2 cellular contexts compared by ENCODE assay signal in genomic region chr6:150142304-150142656, GRCh38.
TF ChIP-seq lines count a peak whose summit lies in the region.

No MANE protein-coding gene starts in this region.

TF ChIP-seq in IMR-90, 13 proteins besides CTCF, POLR2A, EP300 and RAD21:
- no peak for TF ChIP-seq RCOR1 (IDR thresholded peaks at IDR 0.05; ENCODE audit: insufficient replicate concordance, low read length)
- TF ChIP-seq MAZ (IDR thresholded peaks at IDR 0.05; ENCODE audit: borderline replicate concordance, low read depth, low read length), result no peak
- TF ChIP-seq CHD1 (IDR thresholded peaks at IDR 0.05; ENCODE audit: low read depth, low read length), result no peak
- no peak for TF ChIP-seq MAFK (IDR thresholded peaks at IDR 0.05; ENCODE audit: low read depth, low read length)
- no peak for TF ChIP-seq NFE2L2 (IDR thresholded peaks at IDR 0.05; ENCODE audit: low read depth, low read length)
- no peak for TF ChIP-seq FOS (IDR thresholded peaks at IDR 0.05; ENCODE audit: low read depth, low read length)
- TF ChIP-seq RFX5 (IDR thresholded peaks at IDR 0.05; ENCODE audit: low read depth, low read length), result no peak
- TF ChIP-seq USF2 (IDR thresholded peaks at IDR 0.05; ENCODE audit: low read depth, low read length), result no peak
- no peak for TF ChIP-seq MXI1 (IDR thresholded peaks at IDR 0.05; ENCODE audit: borderline replicate concordance, low read depth, low read length)
- no peak for TF ChIP-seq ELK1 (IDR thresholded peaks at IDR 0.05; ENCODE audit: borderline replicate concordance, low read depth, low read length)
- TF ChIP-seq SMC3 (IDR thresholded peaks at IDR 0.05; ENCODE audit: low read depth, low read length), result no peak

TF ChIP-seq in HepG2, 621 proteins besides CTCF, POLR2A, EP300 and RAD21:
- no peak for TF ChIP-seq LCORL (IDR thresholded peaks at IDR 0.05)
- TF ChIP-seq LCORL (CRISPR knock-in tag; IDR thresholded peaks at IDR 0.05), result no peak
- TF ChIP-seq IKZF4 (CRISPR knock-in tag; IDR thresholded peaks at IDR 0.05; ENCODE audit: borderline replicate concordance, low read depth, not compliant biosample characterization), result no peak
- TF ChIP-seq SNAPC2 (CRISPR knock-in tag; IDR thresholded peaks at IDR 0.05), result no peak
- TF ChIP-seq TFE3 (CRISPR knock-in tag; IDR thresholded peaks at IDR 0.05), result no peak
- TF ChIP-seq ZNF776 (CRISPR knock-in tag; IDR thresholded peaks at IDR 0.05), result no peak
- no peak for TF ChIP-seq SNAPC4 (CRISPR knock-in tag; IDR thresholded peaks at IDR 0.05)
- no peak for TF ChIP-seq RFX1 (IDR thresholded peaks at IDR 0.05)
- no peak for TF ChIP-seq MLLT10 (CRISPR knock-in tag; IDR thresholded peaks at IDR 0.05)
- TF ChIP-seq PRPF4 (IDR thresholded peaks at IDR 0.05; ENCODE audit: low read depth, low read length, poor library complexity, severe bottlenecking), result no peak
- no peak for TF ChIP-seq FOXP4 (CRISPR knock-in tag; IDR thresholded peaks at IDR 0.05)
- no peak for TF ChIP-seq ZNF687 (CRISPR knock-in tag; IDR thresholded peaks at IDR 0.05)
- TF ChIP-seq ZNF24 (IDR thresholded peaks at IDR 0.05), result no peak
- TF ChIP-seq SSRP1 (CRISPR knock-in tag; IDR thresholded peaks at IDR 0.05), result no peak
- no peak for TF ChIP-seq NR1H2 (CRISPR knock-in tag; IDR thresholded peaks at IDR 0.05; ENCODE audit: borderline replicate concordance, low read depth)
- no peak for TF ChIP-seq CSRNP2 (CRISPR knock-in tag; conservative IDR thresholded peaks at IDR 0.05; ENCODE audit: low read depth)
- TF ChIP-seq ATF1 (CRISPR knock-in tag; IDR thresholded peaks at IDR 0.05), result no peak
- no peak for TF ChIP-seq ZNF724P (CRISPR knock-in tag; IDR thresholded peaks at IDR 0.05; ENCODE audit: borderline replicate concordance)
- no peak for TF ChIP-seq ATF7-NPFF (CRISPR knock-in tag; IDR thresholded peaks at IDR 0.05; ENCODE audit: low read depth)
- no peak for TF ChIP-seq MXD4 (CRISPR knock-in tag; IDR thresholded peaks at IDR 0.05)
